23 cellular contexts compared by ENCODE assay signal in genomic region chr2:172993924-172994717, GRCh38.
A peak's percentile ranks its signal among the peaks of the same experiment; 100 is the strongest.
DNase-seq lines count a peak whose midpoint lies in the region; ATAC-seq and TF ChIP-seq lines count a peak whose summit lies in the region.
"Had no signal": no experiment of that assay in that cellular context is flagged by ENCODE, and none has a peak within 500 bp of the region (broad histone marks: within the 10 kb centered on the region; RNA-seq: fewer than 3 reads in every experiment).

No MANE protein-coding gene starts in this region.

- no peak overlapping the region for H3K4me3 Mint-ChIP-seq in stimulated activated memory B cell treated with anti-CD40 and anti-IgM and Interleukin-4, amounts not matched to agents 10 μg/mL and 1 μg/mL and 100 μg/mL, for 72 hours
- H3K4me3 Mint-ChIP-seq: B cell; CD8-positive, alpha-beta T cell; T-cell had no signal

- TF ChIP-seq POLR2A in right lobe of liver (IDR thresholded peaks at IDR 0.05) (no peak), adrenal gland (IDR thresholded peaks at IDR 0.05) (no peak)

- H3K27me3 Mint-ChIP-seq in stimulated activated memory B cell treated with anti-CD40 and anti-IgM and Interleukin-4, amounts not matched to agents 10 μg/mL and 1 μg/mL and 100 μg/mL, for 72 hours: no peaks in the 10 kb centered on the region

- no peaks in the 10 kb centered on the region for H3K36me3 Mint-ChIP-seq in stimulated activated memory B cell treated with anti-CD40 and anti-IgM and Interleukin-4, amounts not matched to agents 10 μg/mL and 1 μg/mL and 100 μg/mL, for 72 hours
- H3K36me3 Mint-ChIP-seq: CD8-positive, alpha-beta T cell; T-cell had no signal

- no peaks in the 10 kb centered on the region for H3K9me3 Mint-ChIP-seq in stimulated activated memory B cell treated with anti-CD40 and anti-IgM and Interleukin-4, amounts not matched to agents 10 μg/mL and 1 μg/mL and 100 μg/mL, for 72 hours
- H3K9me3 Mint-ChIP-seq: CD8-positive, alpha-beta T cell; T-cell had no signal

- no peak overlapping the region for H3K27ac ChIP-seq in right lobe of liver
- no peak overlapping the region for H3K27ac ChIP-seq in adrenal gland
- H3K27ac ChIP-seq: C4-2B, SJCRH30 had no signal

- ATAC-seq in right lobe of liver: peak; percentile 29 to 72 (median 55)
- ATAC-seq in stimulated activated memory B cell treated with anti-CD40 and anti-IgM and Interleukin-4, amounts not matched to agents 10 μg/mL and 1 μg/mL and 100 μg/mL, for 72 hours: peak; percentile 25
- ATAC-seq: CD8-positive, alpha-beta T cell; K562; Right ventricle myocardium inferior; T-cell had no signal

- no peak overlapping the region for H3K27ac Mint-ChIP-seq in stimulated activated memory B cell treated with anti-CD40 and anti-IgM and Interleukin-4, amounts not matched to agents 10 μg/mL and 1 μg/mL and 100 μg/mL, for 72 hours
- H3K27ac Mint-ChIP-seq: B cell; CD8-positive, alpha-beta T cell; T-cell had no signal

- peak; percentile 93 for DNase-seq in DMS53 treated with DMSO at 0.1 percent for 48 hours (lab: John Stamatoyannopoulos, UW; ENCODE audit: unreplicated experiment)
- DNase-seq in NCI-H69 (lab: John Stamatoyannopoulos, UW): peak; percentile 51
- DNase-seq in right lobe of liver: no peak
- DNase-seq in GDM1 (lab: John Stamatoyannopoulos, UW): no peak
- DNase-seq in adrenal gland: no peak
- no peak for DNase-seq in kidney glomerular epithelial cell (lab: John Stamatoyannopoulos, UW)
- DNase-seq: CD8-positive, alpha-beta T cell; DMS 273 treated with DMSO at 0.1 percent for 48 hours; Kasumi-1; NCI-H1048; NCI-H1417; NCI-H1694; NCI-H2029 treated with DMSO at 0.1 percent for 48 hours; NCI-H226; NCI-H510A; NCI-H774; SJCRH30; T-cell had no signal

- H3K27me3 ChIP-seq in right lobe of liver (no peaks in the 10 kb centered on the region), adrenal gland (no peaks in the 10 kb centered on the region)
- H3K27me3 ChIP-seq: SJCRH30 had no signal

- H3K36me3 ChIP-seq in right lobe of liver (peaks cover 0 to 3% (median under 1%) of the 10 kb centered on the region in 4 donors), adrenal gland (replicated peaks in 1 of 2) (peaks cover 0 to 63% of the 10 kb centered on the region in 2 donors)
- H3K36me3 ChIP-seq: SJCRH30 had no signal

- no peaks in the 10 kb centered on the region for H3K9me3 ChIP-seq in right lobe of liver
- H3K9me3 ChIP-seq in adrenal gland (replicated peaks in 1 of 3): no peaks in the 10 kb centered on the region
- H3K9me3 ChIP-seq: SJCRH30 had no signal

- WGBS in right lobe of liver (ENCODE audit: insufficient coverage, low coverage, low lambda C conversion rate, missing lambda C conversion rate): 47% methylated on average over 10 of the region's 11 CpGs
- 86 to 91% (median 87%) methylated on average over 11 of the region's 11 CpGs for WGBS in adrenal gland, 4 donors

- no peak overlapping the region for H3K4me3 ChIP-seq in right lobe of liver
- H3K4me3 ChIP-seq in adrenal gland: no peak overlapping the region
- H3K4me3 ChIP-seq: K562, SJCRH30 had no signal

- TF ChIP-seq CTCF in right lobe of liver (IDR thresholded peaks at IDR 0.05): no peak
- TF ChIP-seq CTCF in adrenal gland (IDR thresholded peaks at IDR 0.05): no peak

- intact Hi-C loops in right lobe of liver (cut with DNase I): no loop called here
- intact Hi-C loops in adrenal gland (cut with DNase I): no loop called here

- no peaks in the 10 kb centered on the region for H3K4me1 Mint-ChIP-seq in stimulated activated memory B cell treated with anti-CD40 and anti-IgM and Interleukin-4, amounts not matched to agents 10 μg/mL and 1 μg/mL and 100 μg/mL, for 72 hours
- H3K4me1 Mint-ChIP-seq: B cell, T-cell had no signal

- H3K4me1 ChIP-seq in right lobe of liver (no peaks in the 10 kb centered on the region), adrenal gland (replicated peaks in 1 of 2) (peaks cover 0 to 5% of the 10 kb centered on the region in 2 donors)

Comparison
In these comparisons a context has a peak if more than half of its experiments do, and no peak if none do; other contexts are left out.
1. DNase-seq: peak in DMS53 treated with DMSO at 0.1 percent for 48 hours (single experiment) and NCI-H69 (single experiment); none in right lobe of liver (0 of 3), GDM1 (single experiment), adrenal gland (0 of 7) and kidney glomerular epithelial cell (single experiment).